In the genomic region with DNA sequence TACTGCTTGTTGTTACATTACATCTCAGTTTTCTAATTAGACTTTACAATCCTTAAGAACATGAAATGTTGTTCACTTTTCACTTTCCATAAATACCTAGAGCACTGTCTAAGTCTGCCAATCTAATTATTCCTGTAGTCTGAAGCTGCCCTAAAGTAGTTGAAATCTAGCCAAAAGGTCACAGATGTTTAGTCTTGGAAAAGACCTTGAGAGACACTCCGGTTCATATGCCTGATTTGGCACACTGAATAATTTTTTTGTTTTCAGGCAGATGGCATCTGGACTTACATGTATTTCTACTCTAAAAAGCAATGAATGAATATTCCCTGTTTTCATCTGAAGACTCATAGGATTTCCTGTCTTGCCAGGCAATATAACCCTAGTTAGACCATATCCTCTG, we compare ENCODE assay signal across 20 cellular contexts.
"Had no signal": no experiment of that assay in that cellular context is flagged by ENCODE, and none has a peak within 500 bp of the region (broad histone marks: within the 10 kb centered on the region; RNA-seq: fewer than 3 reads in every experiment).

No MANE protein-coding gene starts in this region.

- H3K27me3 Mint-ChIP-seq: activated CD4-positive, alpha-beta T cell treated with anti-CD3 and anti-CD28 coated beads, Interleukin-2, amount 10 ng/mL, durations not matched to agents 24 days and 14 days; activated CD8-positive, alpha-beta memory T cell treated with anti-CD3 and anti-CD28 coated beads, Interleukin-2, amount 10 ng/mL, durations not matched to agents 7 days and 5 days; activated CD8-positive, alpha-beta T cell treated with anti-CD3 and anti-CD28 coated beads for 36 hours; activated naive CD4-positive, alpha-beta T cell treated with anti-CD3 and anti-CD28 coated beads, Interleukin-2, amount 10 ng/mL, durations not matched to agents 7 days and 5 days; memory B cell had no signal

- H3K27ac Mint-ChIP-seq: activated CD4-positive, alpha-beta T cell treated with anti-CD3 and anti-CD28 coated beads, Interleukin-2, amount 10 ng/mL, durations not matched to agents 24 days and 14 days; activated CD8-positive, alpha-beta memory T cell treated with anti-CD3 and anti-CD28 coated beads, Interleukin-2, amount 10 ng/mL, durations not matched to agents 7 days and 5 days; activated CD8-positive, alpha-beta T cell treated with anti-CD3 and anti-CD28 coated beads for 36 hours; activated naive CD4-positive, alpha-beta T cell treated with anti-CD3 and anti-CD28 coated beads, Interleukin-2, amount 10 ng/mL, durations not matched to agents 7 days and 5 days; endodermal cell; memory B cell; nephron had no signal

- H3K9me3 Mint-ChIP-seq: activated CD4-positive, alpha-beta T cell treated with anti-CD3 and anti-CD28 coated beads, Interleukin-2, amount 10 ng/mL, durations not matched to agents 24 days and 14 days had no signal

- H3K4me1 Mint-ChIP-seq: activated CD4-positive, alpha-beta T cell treated with anti-CD3 and anti-CD28 coated beads, Interleukin-2, amount 10 ng/mL, durations not matched to agents 24 days and 14 days; activated CD8-positive, alpha-beta memory T cell treated with anti-CD3 and anti-CD28 coated beads, Interleukin-2, amount 10 ng/mL, durations not matched to agents 7 days and 5 days; activated naive CD4-positive, alpha-beta T cell treated with anti-CD3 and anti-CD28 coated beads, Interleukin-2, amount 10 ng/mL, durations not matched to agents 7 days and 5 days; endodermal cell; memory B cell; nephron had no signal

- DNase-seq: activated CD4-positive, alpha-beta T cell treated with anti-CD3 and anti-CD28 coated beads, Interleukin-2, amount 10 ng/mL, durations not matched to agents 24 days and 14 days; activated CD8-positive, alpha-beta memory T cell treated with anti-CD3 and anti-CD28 coated beads, Interleukin-2, amount 10 ng/mL, durations not matched to agents 7 days and 5 days; activated CD8-positive, alpha-beta T cell treated with anti-CD3 and anti-CD28 coated beads for 36 hours; activated effector memory CD4-positive, alpha-beta T cell treated with anti-CD3 and anti-CD28 coated beads, Interleukin-2, amount 50 U/mL, for 16 hours; activated naive CD4-positive, alpha-beta T cell treated with anti-CD3 and anti-CD28 coated beads, Interleukin-2, amount 10 ng/mL, durations not matched to agents 7 days and 5 days; activated T-cell treated with anti-CD3 and anti-CD28 coated beads for 4 hours; cortex of kidney; endodermal cell; heart right ventricle; islet precursor cell; left cardiac atrium; ovary; spleen; stimulated activated CD4-positive, alpha-beta T cell treated with anti-CD3 and anti-CD28 coated beads, Interleukin-4, amount 100 ng/mL, for 1 hour; stimulated activated naive CD8-positive, alpha-beta T cell treated with anti-CD3 and anti-CD28 coated beads, Interleukin-15, Interleukin-2, amounts not matched to agents 100 U/mL and 50 U/mL, for 24 hours; tibial artery had no signal

- H3K4me3 Mint-ChIP-seq: activated CD4-positive, alpha-beta T cell treated with anti-CD3 and anti-CD28 coated beads, Interleukin-2, amount 10 ng/mL, durations not matched to agents 24 days and 14 days; activated CD8-positive, alpha-beta memory T cell treated with anti-CD3 and anti-CD28 coated beads, Interleukin-2, amount 10 ng/mL, durations not matched to agents 7 days and 5 days; activated CD8-positive, alpha-beta T cell treated with anti-CD3 and anti-CD28 coated beads for 36 hours; activated naive CD4-positive, alpha-beta T cell treated with anti-CD3 and anti-CD28 coated beads, Interleukin-2, amount 10 ng/mL, durations not matched to agents 7 days and 5 days; endodermal cell; memory B cell; nephron had no signal

- H3K36me3 Mint-ChIP-seq: activated CD8-positive, alpha-beta memory T cell treated with anti-CD3 and anti-CD28 coated beads, Interleukin-2, amount 10 ng/mL, durations not matched to agents 7 days and 5 days; activated naive CD4-positive, alpha-beta T cell treated with anti-CD3 and anti-CD28 coated beads, Interleukin-2, amount 10 ng/mL, durations not matched to agents 7 days and 5 days; memory B cell had no signal

- ATAC-seq: activated CD4-positive, CD25-positive, alpha-beta regulatory T cell treated with anti-CD3 and anti-CD28 coated beads, Interleukin-2, amount 50 U/mL, for 24 hours; activated CD8-positive, alpha-beta memory T cell treated with anti-CD3 and anti-CD28 coated beads, Interleukin-2, amount 10 ng/mL, durations not matched to agents 7 days and 5 days; activated CD8-positive, alpha-beta T cell treated with anti-CD3 and anti-CD28 coated beads for 36 hours; gastroesophageal sphincter; left cardiac atrium; stimulated activated naive CD8-positive, alpha-beta T cell treated with anti-CD3 and anti-CD28 coated beads, Interleukin-15, Interleukin-2, amounts not matched to agents 100 U/mL and 50 U/mL, for 24 hours had no signal
